Comparison of ENCODE assay signal across 8 cellular contexts in genomic region chr6:43021270-43022047, GRCh38. TPM values are rescaled to one million over a fixed set of nuclear protein-coding genes. Genes with fewer than 3 reads are reported as not detected.
DNase-seq lines count a peak whose midpoint lies in the region; ATAC-seq and TF ChIP-seq lines count a peak whose summit lies in the region.

Gene RRP36, plus strand, starts transcription at chr6:43021623. Its CDS starts 32 bp downstream, at chr6:43021655.

- TF ChIP-seq CTCF in Panc1 (IDR thresholded peaks at IDR 0.05) (no peak), esophagus squamous epithelium (IDR thresholded peaks at IDR 0.05) (no peak)

- peaks cover 15 to 31% of the 10 kb centered on the region in 2 donors for H3K36me3 Mint-ChIP-seq in activated T-cell treated with anti-CD3 and anti-CD28 coated beads, Interleukin-2, amount 50 U/mL, for 72 hours (ENCODE audit: insufficient read depth in 2 of 2)

- 0 to 1% methylated on average over 11 to 14 of the region's 56 CpGs for WGBS in esophagus squamous epithelium, 2 donors

- H4K20me1 ChIP-seq in BLaER1: peaks cover 33% of the 10 kb centered on the region

- H3K4me3 Mint-ChIP-seq in activated T-cell treated with anti-CD3 and anti-CD28 coated beads, Interleukin-2, amount 50 U/mL, for 72 hours: peak within 1 kb of the TSS; percentile 93 to 95

- no peaks in the 10 kb centered on the region for H3K27me3 Mint-ChIP-seq in activated T-cell treated with anti-CD3 and anti-CD28 coated beads, Interleukin-2, amount 50 U/mL, for 72 hours (ENCODE audit: low read depth)

- H3K27ac ChIP-seq in BLaER1 (peak within 1 kb of the TSS; percentile 63), Panc1 (ENCODE audit: low read length) (peak within 1 kb of the TSS; percentile 89), esophagus squamous epithelium (peak within 1 kb of the TSS; percentile 83 to 95 (median 90))

- no TSS peak for BruUV-seq in Panc1 (replicated peaks; lab: Mats Ljungman, UMichigan)

- H3K36me3 ChIP-seq in BLaER1 (peaks cover 71% of the 10 kb centered on the region), Panc1 (ENCODE audit: control insufficient read depth, insufficient read depth, low read length) (peaks cover 5% of the 10 kb centered on the region; the same call in 1 of the 2 replicates), esophagus squamous epithelium (peaks cover 10 to 78% (median 50%) of the 10 kb centered on the region in 3 donors)

- H3K27me3 ChIP-seq in BLaER1 (no peaks in the 10 kb centered on the region), Panc1 (ENCODE audit: control insufficient read depth, insufficient read depth, low read length) (no peaks in the 10 kb centered on the region), esophagus squamous epithelium (no peaks in the 10 kb centered on the region)

- DNase-seq in HUDEP-2 (lab: John Stamatoyannopoulos, UW; ENCODE audit: unreplicated experiment in 76 of 76) (peak in 72 of 76 experiments; percentile 23 to 88 (median 68)), Panc1 (ENCODE audit: low read depth, low spot score) (no peak), esophagus squamous epithelium (lab: John Stamatoyannopoulos, UW) (no peak), myocyte (ENCODE audit: low read depth) (peak; percentile 83)
- peak; percentile 72 to 79 for DNase-seq in activated T-cell treated with anti-CD3 and anti-CD28 coated beads, Interleukin-2, amount 50 U/mL, for 72 hours
- peak; percentile 38 to 59 for DNase-seq in stimulated activated CD8-positive, alpha-beta memory T cell treated with anti-CD3 and anti-CD28 coated beads, Interleukin-7, amount 100 ng/mL, for 4 hours (ENCODE audit: low read depth in 2 of 2)

- peaks cover 35% of the 10 kb centered on the region for H3K4me1 ChIP-seq in BLaER1
- H3K4me1 ChIP-seq in Panc1 (ENCODE audit: control insufficient read depth, insufficient read depth, low read length): peaks cover 14% of the 10 kb centered on the region
- peaks cover 16 to 48% (median 38%) of the 10 kb centered on the region in 3 donors for H3K4me1 ChIP-seq in esophagus squamous epithelium

- H3K4me3 ChIP-seq in BLaER1 (peak within 1 kb of the TSS; percentile 85), Panc1 (ENCODE audit: low read depth in 2 of 2, low read length in 2 of 2) (peak within 1 kb of the TSS; percentile 63 to 99), esophagus squamous epithelium (peak within 1 kb of the TSS; percentile 57 to 98 (median 81))

- TF ChIP-seq POLR2A in esophagus squamous epithelium (IDR thresholded peaks at IDR 0.05): peak in 1 of 4 donors; percentile 29

- peak within 1 kb of the TSS; percentile 77 for H3K9ac ChIP-seq in BLaER1

- no peaks in the 10 kb centered on the region for H3K9me3 ChIP-seq in BLaER1
- no peaks in the 10 kb centered on the region for H3K9me3 ChIP-seq in Panc1 (ENCODE audit: control insufficient read depth, insufficient read depth, low read depth, low read length)
- H3K9me3 ChIP-seq in esophagus squamous epithelium: no peaks in the 10 kb centered on the region

- in situ Hi-C loops in Panc1 (cut with HindIII; ENCODE audit: low pct_unique_long_range_greater_than_20kb, low sequenced_read_pairs): no loop called here

- intact Hi-C loops in Panc1 (cut with micrococcal nuclease; ENCODE audit: unreplicated experiment): no loop called here
- intact Hi-C loops in esophagus squamous epithelium (cut with DNase I): no loop called here

- H3K4me1 Mint-ChIP-seq in activated T-cell treated with anti-CD3 and anti-CD28 coated beads, Interleukin-2, amount 50 U/mL, for 72 hours (ENCODE audit: low read depth): peaks cover 48% of the 10 kb centered on the region

- H3K4me2 ChIP-seq in BLaER1: peak within 1 kb of the TSS; percentile 79

- CTCF ChIA-PET in Panc1 (lab: Charles Lee): interaction anchor here (1.1 kb wide), 1 partner anchor 120 kb away, joined by 3 read pairs; no protein-coding TSS in a partner anchor

- peak within 1 kb of the TSS; percentile 80 for H3K27ac Mint-ChIP-seq in activated T-cell treated with anti-CD3 and anti-CD28 coated beads, Interleukin-2, amount 50 U/mL, for 72 hours

- ATAC-seq in GM19372 (IDR thresholded peaks at IDR 0.05; ENCODE audit: low read depth, unreplicated experiment) (peak; percentile 70), Panc1 (peak; percentile 96)
- ATAC-seq in activated T-cell treated with anti-CD3 and anti-CD28 coated beads, Interleukin-2, amount 50 U/mL, for 72 hours (replicated peaks in 1 of 2): peak; percentile 87 to 90

- POLR2A ChIA-PET in Panc1 (lab: Charles Lee): interaction anchor here (0.6 to 1.2 kb wide), 4 partner anchors 17 to 706 kb away, joined by 3 to 5 read pairs (median 3); no protein-coding TSS in a partner anchor

- H3K9me3 Mint-ChIP-seq in activated T-cell treated with anti-CD3 and anti-CD28 coated beads, Interleukin-2, amount 50 U/mL, for 72 hours: no peaks in the 10 kb centered on the region

RNA-seq across cellular contexts. Expression of gene RRP36, which starts in this region (rescaled TPM):
- total RNA-seq in Panc1 (2021; ENCODE audit: unreplicated experiment) (106 TPM), esophagus squamous epithelium (10 to 100 TPM; 52.5 to 66.4 (median 65.4) TPM), myocyte (64.0 and 65.6 TPM in 2 replicates)
- polyA plus RNA-seq in Panc1 (2012; ENCODE audit: insufficient read length): 80.3 TPM
- 10 to 100 TPM; 43.4 to 54.2 TPM for total RNA-seq in activated T-cell treated with anti-CD3 and anti-CD28 coated beads, Interleukin-2, amount 50 U/mL, for 72 hours
- polyA plus RNA-seq in myocyte (2012): 65.4 TPM

Comparison
In these comparisons a context has a peak if more than half of its experiments do, and no peak if none do; other contexts are left out.
1. DNase-seq: peak in HUDEP-2 (72 of 76), activated T-cell treated with anti-CD3 and anti-CD28 coated beads, Interleukin-2, amount 50 U/mL, for 72 hours (2 of 2), myocyte (single experiment) and stimulated activated CD8-positive, alpha-beta memory T cell treated with anti-CD3 and anti-CD28 coated beads, Interleukin-7, amount 100 ng/mL, for 4 hours (2 of 2); none in Panc1 (single experiment) and esophagus squamous epithelium (single experiment).
2. Peak in every context shown above with its lines, with median percentiles within 50 percentile points of each other: H3K27ac ChIP-seq, H3K4me3 ChIP-seq and ATAC-seq.